36 cellular contexts compared by ENCODE assay signal in genomic region chrX:151793886-151794285, GRCh38. TPM values are rescaled to one million over a fixed set of nuclear protein-coding genes. Genes with fewer than 3 reads are reported as not detected.
"Had no signal": no experiment of that assay in that cellular context is flagged by ENCODE, and none has a peak within 500 bp of the region (broad histone marks: within the 10 kb centered on the region; RNA-seq: fewer than 3 reads in every experiment).

No MANE protein-coding gene starts in this region.

- H3K4me1 ChIP-seq: body of pancreas, breast epithelium had no signal

- H3K9me3 ChIP-seq: ascending aorta, body of pancreas, breast epithelium had no signal

- H3K36me3 ChIP-seq: ascending aorta, brain microvascular endothelial cell, breast epithelium had no signal

- H3K27ac ChIP-seq: ascending aorta, body of pancreas, brain microvascular endothelial cell, breast epithelium, VCaP had no signal

- H3K4me3 ChIP-seq: ascending aorta, body of pancreas, breast epithelium had no signal

- H3K27me3 ChIP-seq: ascending aorta, body of pancreas, brain microvascular endothelial cell had no signal

- DNase-seq: activated B cell treated with CpG ODN at 0.5 μM for 24 hours; activated CD4-positive, alpha-beta memory T cell treated with anti-CD3 and anti-CD28 coated beads for 36 hours; activated CD4-positive, alpha-beta T cell treated with anti-CD3 and anti-CD28 coated beads for 4 hours; activated CD4-positive, alpha-beta T cell treated with anti-CD3 and anti-CD28 coated beads, Interleukin-2, amount 10 ng/mL, durations not matched to agents 24 days and 14 days; activated CD4-positive, alpha-beta T cell treated with anti-CD3 and anti-CD28 coated beads, Interleukin-2, amount 50 U/mL, for 1 hour; activated CD4-positive, alpha-beta T cell treated with anti-CD3 and anti-CD28 coated beads, Interleukin-2, amount 50 U/mL, for 4 hours; activated CD4-positive, CD25-positive, alpha-beta regulatory T cell treated with anti-CD3 and anti-CD28 coated beads, Interleukin-2, amount 50 U/mL, for 72 hours; activated CD8-positive, alpha-beta memory T cell treated with anti-CD3 and anti-CD28 coated beads, Interleukin-2, amount 50 U/mL, for 4 hours; activated CD8-positive, alpha-beta T cell treated with anti-CD3 and anti-CD28 coated beads for 36 hours; activated effector memory CD4-positive, alpha-beta T cell treated with anti-CD3 and anti-CD28 coated beads, Interleukin-2, amount 50 U/mL, for 16 hours; activated gamma-delta T cell treated with Interleukin-2 at 50 U/mL for 16 hours; activated naive CD4-positive, alpha-beta T cell; activated naive CD4-positive, alpha-beta T cell treated with anti-CD3 and anti-CD28 coated beads for 36 hours; activated naive CD4-positive, alpha-beta T cell treated with anti-CD3 and anti-CD28 coated beads, Interleukin-2, amount 50 U/mL, for 16 hours; activated naive CD8-positive, alpha-beta T cell treated with anti-CD3 and anti-CD28 coated beads for 36 hours; activated T-cell treated with anti-CD3 and anti-CD28 coated beads for 4 hours; activated T-cell treated with anti-CD3 and anti-CD28 coated beads, Interleukin-2, amount 50 U/mL, for 1 hour; activated T-cell treated with anti-CD3 and anti-CD28 coated beads, Interleukin-2, amount 50 U/mL, for 4 hours; activated T-cell treated with anti-CD3 and anti-CD28 coated beads, Interleukin-2, amount 50 U/mL, for 72 hours; amygdala; anterior cingulate cortex; body of pancreas; brain microvascular endothelial cell; central memory CD4-positive, alpha-beta T cell; T-helper 1 cell; T-helper 2 cell; T-helper 9 cell had no signal

RNA-seq across cellular contexts. Expression of gene CNGA2, which starts 59.3 kb away (rescaled TPM):
- total RNA-seq: activated B cell treated with CpG ODN at 0.5 μM for 24 hours; activated CD4-positive, alpha-beta memory T cell treated with anti-CD3 and anti-CD28 coated beads for 36 hours; activated CD4-positive, alpha-beta T cell treated with anti-CD3 and anti-CD28 coated beads, Interleukin-2, amount 10 ng/mL, durations not matched to agents 24 days and 14 days; activated CD8-positive, alpha-beta memory T cell treated with anti-CD3 and anti-CD28 coated beads for 36 hours; activated CD8-positive, alpha-beta T cell treated with anti-CD3 and anti-CD28 coated beads for 36 hours; activated naive CD4-positive, alpha-beta T cell treated with anti-CD3 and anti-CD28 coated beads for 36 hours; activated naive CD4-positive, alpha-beta T cell treated with anti-CD3 and anti-CD28 coated beads, Interleukin-2, amount 50 U/mL, for 72 hours; activated naive CD8-positive, alpha-beta T cell treated with anti-CD3 and anti-CD28 coated beads for 36 hours; activated T-cell treated with anti-CD3 and anti-CD28 coated beads, Interleukin-2, amount 50 U/mL, for 4 hours; activated T-cell treated with anti-CD3 and anti-CD28 coated beads, Interleukin-2, amount 50 U/mL, for 72 hours; activated T-helper 1 cell treated with anti-CD3 and anti-CD28 coated beads, Interleukin-12 subunit alpha, Interleukin-12 subunit beta, Interleukin-2, Interleukin-4 antibody, amounts not matched to agents 30 ng/mL and 10 ng/mL and 1 ng/mL, durations not matched to agents 14 hours and 24 hours and 36 hours; activated T-helper 17 cell treated with anti-CD3 and anti-CD28 coated beads, Interleukin-2, amount 50 U/mL, for 72 hours; ascending aorta; body of pancreas; breast epithelium; cardiac septum; cerebellum had no signal
